Comparison of ENCODE assay signal across 10 cellular contexts in genomic region chr2:99662761-99663341, GRCh38.
DNase-seq lines count a peak whose midpoint lies in the region; ATAC-seq and TF ChIP-seq lines count a peak whose summit lies in the region.
"Had no signal": no experiment of that assay in that cellular context is flagged by ENCODE, and none has a peak within 500 bp of the region (broad histone marks: within the 10 kb centered on the region; RNA-seq: fewer than 3 reads in every experiment).

No MANE protein-coding gene starts in this region.

- DNase-seq in Ammon's horn (ENCODE audit: low spot score) (peak; percentile 80), NCI-H1694 treated with DMSO at 0.1 percent for 48 hours (lab: John Stamatoyannopoulos, UW) (peak; percentile 83), coronary artery (ENCODE audit: low spot score) (no peak), mucosa of gallbladder (ENCODE audit: low spot score) (peak; percentile 19), GDM1 (lab: John Stamatoyannopoulos, UW) (no peak)
- DNase-seq in activated naive CD4-positive, alpha-beta T cell treated with anti-CD3 and anti-CD28 coated beads for 36 hours = no peak
- DNase-seq in stimulated activated CD4-positive, alpha-beta T cell treated with anti-CD3 and anti-CD28 coated beads, Interleukin-1b, Interleukin-23, amount 100 ng/mL, for 48 hours = no peak
- DNase-seq: activated T-cell treated with anti-CD3 and anti-CD28 coated beads, Interleukin-2, amount 50 U/mL, for 1 hour; NCI-H2029 treated with DMSO at 0.1 percent for 48 hours had no signal

- ATAC-seq in GM18519 (IDR thresholded peaks at IDR 0.05; ENCODE audit: low FRiP score, unreplicated experiment) = no peak

- intact Hi-C loops in activated naive CD4-positive, alpha-beta T cell treated with anti-CD3 and anti-CD28 coated beads for 36 hours (cut with micrococcal nuclease) = no loop called here

- H3K4me1 Mint-ChIP-seq in activated naive CD4-positive, alpha-beta T cell treated with anti-CD3 and anti-CD28 coated beads for 36 hours (ENCODE audit: low read depth) = no peaks in the 10 kb centered on the region

- peaks cover 3% of the 10 kb centered on the region for H3K36me3 Mint-ChIP-seq in activated naive CD4-positive, alpha-beta T cell treated with anti-CD3 and anti-CD28 coated beads for 36 hours (ENCODE audit: low read depth)

- peaks cover 1% of the 10 kb centered on the region for H3K9me3 Mint-ChIP-seq in activated naive CD4-positive, alpha-beta T cell treated with anti-CD3 and anti-CD28 coated beads for 36 hours

- no peak for TF ChIP-seq CTCF in coronary artery (IDR thresholded peaks at IDR 0.05)

- H3K27ac ChIP-seq in coronary artery = peak overlapping the region; percentile 9 to 75

- H3K4me3 ChIP-seq in coronary artery = no peak overlapping the region

- H3K27ac Mint-ChIP-seq in activated naive CD4-positive, alpha-beta T cell treated with anti-CD3 and anti-CD28 coated beads for 36 hours = no peak overlapping the region

- no peaks in the 10 kb centered on the region for H3K27me3 Mint-ChIP-seq in activated naive CD4-positive, alpha-beta T cell treated with anti-CD3 and anti-CD28 coated beads for 36 hours (ENCODE audit: low read depth)

- no peak overlapping the region for H3K4me3 Mint-ChIP-seq in activated naive CD4-positive, alpha-beta T cell treated with anti-CD3 and anti-CD28 coated beads for 36 hours

- CTCF ChIA-PET in activated naive CD4-positive, alpha-beta T cell treated with anti-CD3 and anti-CD28 coated beads for 36 hours (lab: Charles Lee) = no interaction called here

Comparison
In these comparisons a context has a peak if more than half of its experiments do, and no peak if none do; other contexts are left out.
1. DNase-seq: peak in Ammon's horn (single experiment), NCI-H1694 treated with DMSO at 0.1 percent for 48 hours (single experiment) and mucosa of gallbladder (single experiment); none in coronary artery (single experiment), GDM1 (single experiment), activated naive CD4-positive, alpha-beta T cell treated with anti-CD3 and anti-CD28 coated beads for 36 hours (single experiment) and stimulated activated CD4-positive, alpha-beta T cell treated with anti-CD3 and anti-CD28 coated beads, Interleukin-1b, Interleukin-23, amount 100 ng/mL, for 48 hours (single experiment).